Comparison of ENCODE assay signal across 19 cellular contexts in the genomic region with DNA sequence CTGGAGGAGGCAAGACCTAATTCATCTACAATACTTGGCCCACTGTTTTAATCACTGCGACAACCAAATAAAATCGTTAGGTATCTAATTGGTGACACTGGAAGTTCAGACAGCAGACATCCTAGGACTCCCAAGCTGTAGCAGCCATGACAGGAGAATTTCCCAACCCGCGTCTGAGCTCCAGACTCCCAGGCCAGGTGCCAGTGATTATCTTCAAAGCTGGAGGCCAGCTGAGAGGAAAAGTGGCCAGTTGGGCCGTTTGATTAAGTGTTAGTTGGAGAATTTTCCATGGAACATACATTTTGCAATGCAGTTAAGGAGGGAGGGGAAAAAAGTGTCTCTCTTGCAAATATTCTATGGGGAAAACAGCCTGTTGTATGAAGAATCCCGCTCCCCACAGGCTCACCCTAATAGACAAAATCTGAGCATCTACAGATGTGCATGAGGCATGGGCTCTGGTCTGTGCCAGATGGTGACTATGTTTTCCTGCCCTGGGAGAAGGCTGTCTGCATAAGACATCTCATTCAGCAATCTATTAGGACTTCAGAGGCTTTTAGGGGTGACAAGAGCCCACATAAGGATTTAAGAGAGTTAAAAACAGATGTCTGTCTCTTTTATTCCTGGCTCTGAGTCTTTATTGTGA.
A peak's percentile ranks its signal among the peaks of the same experiment; 100 is the strongest.
DNase-seq lines count a peak whose midpoint lies in the region; ATAC-seq, FAIRE-seq and TF ChIP-seq lines count a peak whose summit lies in the region.
"Had no signal": no experiment of that assay in that cellular context is flagged by ENCODE, and none has a peak within 500 bp of the region (broad histone marks: within the 10 kb centered on the region; RNA-seq: fewer than 3 reads in every experiment).

No MANE protein-coding gene starts in this region.

- H3K4me1 ChIP-seq in right atrium auricular region = peaks cover 0 to 13% of the 10 kb centered on the region in 2 donors
- H3K4me1 ChIP-seq: SJCRH30 had no signal

- TF ChIP-seq CTCF in right atrium auricular region (IDR thresholded peaks at IDR 0.05) = no peak

- intact Hi-C loops in Right ventricle myocardium superior (cut with DNase I) = no loop called here
- intact Hi-C loops in cardiac septum (cut with DNase I) = no loop called here

- no peak overlapping the region for H3K4me3 ChIP-seq in right atrium auricular region
- H3K4me3 ChIP-seq: PC-9, SJCRH30 had no signal

- ATAC-seq in Right ventricle myocardium superior (ENCODE audit: poor library complexity) (peak; percentile 71), HG02763 (IDR thresholded peaks at IDR 0.05; ENCODE audit: unreplicated experiment) (no peak)
- ATAC-seq: T-cell had no signal

- H3K36me3 ChIP-seq in right atrium auricular region = no peaks in the 10 kb centered on the region
- H3K36me3 ChIP-seq: SJCRH30 had no signal

- no peak for FAIRE-seq in GM12892 (lab: Jason Lieb, UNC)

- TF ChIP-seq POLR2A in GM12892 (IDR thresholded peaks at IDR 0.05; ENCODE audit: low read depth, low read length) = no peak

- no peaks in the 10 kb centered on the region for H3K9me3 ChIP-seq in right atrium auricular region
- H3K9me3 ChIP-seq: SJCRH30 had no signal

- no peaks in the 10 kb centered on the region for H3K27me3 ChIP-seq in right atrium auricular region
- H3K27me3 ChIP-seq: SJCRH30 had no signal

- DNase-seq in Right ventricle myocardium superior (no peak), cardiac septum (ENCODE audit: low spot score) (no peak), NCI-H524 treated with DMSO at 0.1 percent for 48 hours (lab: John Stamatoyannopoulos, UW) (peak; percentile 95), right atrium auricular region (ENCODE audit: low spot score) (peak; percentile 63), glomerular visceral epithelial cell (ENCODE audit: extremely low spot score) (no peak), GM12892 (ENCODE audit: insufficient read length) (no peak)
- DNase-seq: CD4-positive, CD25-positive, alpha-beta regulatory T cell; DMS79 treated with DMSO at 0.1 percent for 48 hours; HCEC 1CT; Karpas-422; MV-4-11; NCI-H1694; NCI-H2081; NCI-H748 treated with DMSO at 0.1 percent for 48 hours; PC-9; SJCRH30; T-cell had no signal

- H3K27ac ChIP-seq in right atrium auricular region = no peak overlapping the region
- H3K27ac ChIP-seq: PC-9, RWPE1, SJCRH30 had no signal

Comparison
In these comparisons a context has a peak if more than half of its experiments do, and no peak if none do; other contexts are left out.
1. DNase-seq: peak in NCI-H524 treated with DMSO at 0.1 percent for 48 hours (single experiment) and right atrium auricular region (single experiment); none in Right ventricle myocardium superior (single experiment), cardiac septum (single experiment), glomerular visceral epithelial cell (single experiment) and GM12892 (single experiment).